29 cellular contexts compared by ENCODE assay signal in genomic region chr19:19748249-19748938, GRCh38.
"Had no signal": no experiment of that assay in that cellular context is flagged by ENCODE, and none has a peak within 500 bp of the region (broad histone marks: within the 10 kb centered on the region; RNA-seq: fewer than 3 reads in every experiment).

No MANE protein-coding gene starts in this region.

- H3K4me3 ChIP-seq: adrenal gland, MG63 had no signal

- H3K27me3 ChIP-seq: adrenal gland, MG63 had no signal

- H3K9me3 Mint-ChIP-seq: activated CD4-positive, alpha-beta memory T cell treated with anti-CD3 and anti-CD28 coated beads for 36 hours; activated CD4-positive, alpha-beta T cell treated with anti-CD3 and anti-CD28 coated beads, Interleukin-2, amount 10 ng/mL, durations not matched to agents 7 days and 5 days had no signal

- H3K9me3 ChIP-seq: adrenal gland, MG63, SK-N-SH had no signal

- H3K4me1 Mint-ChIP-seq: activated CD4-positive, alpha-beta T cell treated with anti-CD3 and anti-CD28 coated beads, Interleukin-2, amount 10 ng/mL, durations not matched to agents 7 days and 5 days had no signal

- H3K36me3 Mint-ChIP-seq: activated CD4-positive, alpha-beta memory T cell treated with anti-CD3 and anti-CD28 coated beads for 36 hours; activated naive CD8-positive, alpha-beta T cell treated with anti-CD3 and anti-CD28 coated beads, Interleukin-2, amount 10 ng/mL, durations not matched to agents 7 days and 5 days had no signal

- H3K4me2 ChIP-seq: SK-N-SH had no signal

- H3K4me3 Mint-ChIP-seq: activated CD4-positive, alpha-beta memory T cell treated with anti-CD3 and anti-CD28 coated beads for 36 hours; activated CD4-positive, alpha-beta T cell treated with anti-CD3 and anti-CD28 coated beads, Interleukin-2, amount 10 ng/mL, durations not matched to agents 7 days and 5 days; activated naive CD8-positive, alpha-beta T cell treated with anti-CD3 and anti-CD28 coated beads, Interleukin-2, amount 10 ng/mL, durations not matched to agents 7 days and 5 days had no signal

- ATAC-seq: Panc1, Right ventricle myocardium inferior had no signal

- DNase-seq: activated CD4-positive, alpha-beta memory T cell treated with anti-CD3 and anti-CD28 coated beads for 36 hours; activated CD4-positive, alpha-beta T cell treated with anti-CD3 and anti-CD28 coated beads, Interleukin-2, amount 10 ng/mL, durations not matched to agents 7 days and 5 days; activated CD4-positive, CD25-positive, alpha-beta regulatory T cell; activated CD8-positive, alpha-beta memory T cell treated with anti-CD3 and anti-CD28 coated beads for 24 hours; activated naive CD4-positive, alpha-beta T cell treated with anti-CD3 and anti-CD28 coated beads, Interleukin-2, amount 50 U/mL, for 16 hours; activated naive CD8-positive, alpha-beta T cell treated with anti-CD3 and anti-CD28 coated beads, Interleukin-2, amount 10 ng/mL, durations not matched to agents 7 days and 5 days; activated T-cell treated with anti-CD3 and anti-CD28 coated beads, Interleukin-2, amount 50 U/mL, for 48 hours; anterior cingulate cortex; MG63; MV-4-11; NCI-H1092 treated with DMSO at 0.1 percent for 48 hours; NCI-H1417 treated with DMSO at 0.1 percent for 48 hours; NCI-H1694; NCI-H2029; NCI-H2107; NCI-H2171 treated with DMSO at 0.1 percent for 48 hours; NCI-H345; NCI-H510A; NCI-H526 treated with DMSO at 0.1 percent for 48 hours; NCI-H82; OCI-M1; RPMI8226; SK-N-SH; T-helper 1 cell had no signal

- H3K27me3 Mint-ChIP-seq: activated CD4-positive, alpha-beta memory T cell treated with anti-CD3 and anti-CD28 coated beads for 36 hours; activated CD4-positive, alpha-beta T cell treated with anti-CD3 and anti-CD28 coated beads, Interleukin-2, amount 10 ng/mL, durations not matched to agents 7 days and 5 days; activated naive CD8-positive, alpha-beta T cell treated with anti-CD3 and anti-CD28 coated beads, Interleukin-2, amount 10 ng/mL, durations not matched to agents 7 days and 5 days had no signal

- H3K27ac ChIP-seq: adrenal gland, VCaP had no signal

- H3K4me1 ChIP-seq: adrenal gland had no signal

- H3K27ac Mint-ChIP-seq: activated CD4-positive, alpha-beta memory T cell treated with anti-CD3 and anti-CD28 coated beads for 36 hours; activated CD4-positive, alpha-beta T cell treated with anti-CD3 and anti-CD28 coated beads, Interleukin-2, amount 10 ng/mL, durations not matched to agents 7 days and 5 days; activated naive CD8-positive, alpha-beta T cell treated with anti-CD3 and anti-CD28 coated beads, Interleukin-2, amount 10 ng/mL, durations not matched to agents 7 days and 5 days; activated T-helper 2 cell treated with anti-CD3 and anti-CD28 coated beads, Interferon-gamma antibody, Interleukin-2, Interleukin-4, amounts not matched to agents 10 μg/mL and 5 μg/mL and 100 μg/mL, durations not matched to agents 14 hours and 24 hours and 36 hours had no signal

- H3K36me3 ChIP-seq: adrenal gland, MG63 had no signal
